ENCODE assay signal across 9 cellular contexts in genomic region chr12:47636908-47637780, GRCh38.
DNase-seq lines count a peak whose midpoint lies in the region; ATAC-seq and TF ChIP-seq lines count a peak whose summit lies in the region.
"Had no signal": no experiment of that assay in that cellular context is flagged by ENCODE, and none has a peak within 500 bp of the region (broad histone marks: within the 10 kb centered on the region; RNA-seq: fewer than 3 reads in every experiment).

No MANE protein-coding gene starts in this region.

- no peaks in the 10 kb centered on the region for H3K27me3 Mint-ChIP-seq in CD8-positive, alpha-beta memory T cell
- H3K27me3 Mint-ChIP-seq: IgD-negative memory B cell had no signal

- DNase-seq in CD8-positive, alpha-beta memory T cell: peak in 4 of 5 donors; percentile 7 to 51 (median 18)
- DNase-seq in WERI-Rb-1 (peak; percentile 64), erythroblast (lab: John Stamatoyannopoulos, UW) (peak; percentile 64 to 69), NCI-H2227 (lab: John Stamatoyannopoulos, UW; ENCODE audit: unreplicated experiment) (no peak)
- DNase-seq in stimulated activated CD4-positive, alpha-beta T cell treated with anti-CD3 and anti-CD28 coated beads, Interleukin-12 subunit alpha, Interleukin-12 subunit beta, amount 100 ng/mL, for 48 hours (ENCODE audit: low read depth in 2 of 3, low spot score in 1 of 3): peak; percentile 32 to 47 (median 39)

- H3K79me2 ChIP-seq in KMS-11 (ENCODE audit: insufficient read depth, low read depth): no peaks in the 10 kb centered on the region

- H3K36me3 Mint-ChIP-seq in CD8-positive, alpha-beta memory T cell: peaks cover 35 to 68% (median 54%) of the 10 kb centered on the region in 3 donors

- H3K27me3 ChIP-seq in CD8-positive, alpha-beta memory T cell (ENCODE audit: insufficient read depth, low read length, poor library complexity, severe bottlenecking): no peaks in the 10 kb centered on the region
- H3K27me3 ChIP-seq in KMS-11 (ENCODE audit: insufficient read depth, low read depth): no peaks in the 10 kb centered on the region
- H3K27me3 ChIP-seq in WERI-Rb-1 (ENCODE audit: insufficient read depth, low read depth, severe bottlenecking): no peaks in the 10 kb centered on the region

- peak; percentile 89 for TF ChIP-seq CTCF in KMS-11 (conservative IDR thresholded peaks at IDR 0.05; ENCODE audit: low read depth, low read length)
- TF ChIP-seq CTCF in WERI-Rb-1 (IDR thresholded peaks at IDR 0.05; ENCODE audit: low read depth, low read length): peak; percentile 66

- H3K36me3 ChIP-seq in CD8-positive, alpha-beta memory T cell (ENCODE audit: insufficient read depth, low read length): no peaks in the 10 kb centered on the region
- H3K36me3 ChIP-seq in KMS-11 (ENCODE audit: insufficient read depth) (no peaks in the 10 kb centered on the region), WERI-Rb-1 (no peaks in the 10 kb centered on the region)

- POLR2A ChIA-PET in CD8-positive, alpha-beta memory T cell (lab: Charles Lee): no interaction called here

- peaks cover 4% of the 10 kb centered on the region for H3K9me3 ChIP-seq in CD8-positive, alpha-beta memory T cell (ENCODE audit: low read length)
- H3K9me3 ChIP-seq in WERI-Rb-1 (ENCODE audit: severe bottlenecking): no peaks in the 10 kb centered on the region

- ATAC-seq in GM18498 (IDR thresholded peaks at IDR 0.05; ENCODE audit: unreplicated experiment): no peak
- no peak for ATAC-seq in HG02981 (IDR thresholded peaks at IDR 0.05; ENCODE audit: unreplicated experiment)

- H3K4me1 Mint-ChIP-seq in CD8-positive, alpha-beta memory T cell: no peaks in the 10 kb centered on the region

- no peak overlapping the region for H2AFZ ChIP-seq in KMS-11 (ENCODE audit: low read depth)

- H3K4me3 Mint-ChIP-seq in CD8-positive, alpha-beta memory T cell: no peak overlapping the region

- H3K9ac ChIP-seq in KMS-11: no peak overlapping the region

- H3K27ac Mint-ChIP-seq in CD8-positive, alpha-beta memory T cell: peak overlapping the region in 1 of 8 donors; percentile 44
- H3K27ac Mint-ChIP-seq: IgD-negative memory B cell had no signal

- TF ChIP-seq POLR2A in erythroblast (IDR thresholded peaks at IDR 0.05; ENCODE audit: low read length): no peak

- peaks cover 12 to 46% (median 30%) of the 10 kb centered on the region in 5 donors for H3K9me3 Mint-ChIP-seq in CD8-positive, alpha-beta memory T cell

- CTCF ChIA-PET in CD8-positive, alpha-beta memory T cell (lab: Charles Lee): interaction anchor here (1.2 to 2.3 kb wide), 5 partner anchors 12 to 617 kb away, joined by 3 to 6 read pairs (median 6); no protein-coding TSS in a partner anchor

- H3K4me1 ChIP-seq in CD8-positive, alpha-beta memory T cell (ENCODE audit: insufficient read depth, low read length): no peaks in the 10 kb centered on the region
- H3K4me1 ChIP-seq in KMS-11 (ENCODE audit: low read depth, poor library complexity, severe bottlenecking): peaks cover 18% of the 10 kb centered on the region

- H3K4me3 ChIP-seq in CD8-positive, alpha-beta memory T cell (ENCODE audit: low read length): no peak overlapping the region
- H3K4me3 ChIP-seq in KMS-11 (IDR thresholded peaks at IDR 0.05; ENCODE audit: insufficient read depth, low read depth, low read length): no peak overlapping the region
- H3K4me3 ChIP-seq in WERI-Rb-1 (ENCODE audit: low read depth, low read length): no peak overlapping the region

- no peak overlapping the region for H3K27ac ChIP-seq in CD8-positive, alpha-beta memory T cell (ENCODE audit: low read depth, low read length)
- H3K27ac ChIP-seq in KMS-11 (no peak overlapping the region), WERI-Rb-1 (no peak overlapping the region)

- no peak overlapping the region for H3K4me2 ChIP-seq in KMS-11

- H4K20me1 ChIP-seq in KMS-11 (ENCODE audit: insufficient read depth): no peaks in the 10 kb centered on the region
